Comparison of ENCODE assay signal across 8 cellular contexts in the genomic region with DNA sequence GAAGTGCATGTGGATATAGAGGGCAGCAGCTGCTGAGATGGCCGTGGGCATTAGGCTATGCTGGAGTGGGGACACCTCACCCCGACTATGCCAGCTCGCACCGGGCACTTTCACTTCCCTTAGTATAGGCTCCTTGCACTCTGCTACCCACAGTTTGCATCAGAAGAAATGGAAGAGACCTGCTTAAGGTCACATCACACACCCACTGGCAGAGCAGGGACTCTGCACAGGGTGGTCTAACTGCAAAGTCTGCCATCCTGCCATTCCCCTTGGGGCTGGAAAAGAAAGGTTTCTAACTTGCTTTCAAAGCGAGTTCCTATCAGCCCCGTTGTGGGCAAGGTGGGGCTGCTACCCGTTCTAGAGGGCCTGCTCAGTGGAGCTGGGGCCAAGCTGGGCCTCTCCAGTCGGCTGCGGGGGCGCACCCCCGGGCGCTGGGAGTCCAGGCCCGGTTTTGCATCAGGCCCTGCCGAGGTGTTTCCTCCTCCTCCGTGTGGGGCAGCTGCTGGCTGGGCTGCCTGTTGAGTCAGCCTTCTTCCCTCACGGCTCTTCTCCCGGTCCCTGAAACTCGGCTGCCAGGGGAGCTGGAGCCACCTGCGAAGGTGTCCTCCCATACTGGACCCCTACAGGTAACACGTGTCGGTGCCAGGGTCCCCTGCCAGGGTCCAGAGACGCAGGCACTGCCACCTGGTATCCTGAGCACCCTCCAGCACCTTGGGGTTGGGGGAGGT. TPM values are rescaled to one million over a fixed set of nuclear protein-coding genes. Genes with fewer than 3 reads are reported as not detected.
DNase-seq lines count a peak whose midpoint lies in the region; ATAC-seq and TF ChIP-seq lines count a peak whose summit lies in the region.

A gene with protein sequence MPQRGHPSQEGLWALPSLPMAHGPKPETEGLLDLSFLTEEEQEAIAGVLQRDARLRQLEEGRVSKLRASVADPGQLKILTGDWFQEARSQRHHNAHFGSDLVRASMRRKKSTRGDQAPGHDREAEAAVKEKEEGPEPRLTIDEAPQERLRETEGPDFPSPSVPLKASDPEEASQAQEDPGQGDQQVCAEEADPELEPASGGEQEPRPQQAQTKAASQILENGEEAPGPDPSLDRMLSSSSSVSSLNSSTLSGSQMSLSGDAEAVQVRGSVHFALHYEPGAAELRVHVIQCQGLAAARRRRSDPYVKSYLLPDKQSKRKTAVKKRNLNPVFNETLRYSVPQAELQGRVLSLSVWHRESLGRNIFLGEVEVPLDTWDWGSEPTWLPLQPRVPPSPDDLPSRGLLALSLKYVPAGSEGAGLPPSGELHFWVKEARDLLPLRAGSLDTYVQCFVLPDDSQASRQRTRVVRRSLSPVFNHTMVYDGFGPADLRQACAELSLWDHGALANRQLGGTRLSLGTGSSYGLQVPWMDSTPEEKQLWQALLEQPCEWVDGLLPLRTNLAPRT (plus strand): TSS at position 498 of the 728 bp plus-strand sequence. CDS start 3,313 bp downstream, outside the sequence.

- peaks cover 5 to 33% (median 24%) of the 10 kb centered on the region in 4 donors for H3K4me1 ChIP-seq in upper lobe of left lung

- peaks cover 59% of the 10 kb centered on the region for H3K4me1 Mint-ChIP-seq in activated CD4-positive, alpha-beta T cell treated with anti-CD3 and anti-CD28 coated beads, Interleukin-2, amount 10 ng/mL, durations not matched to agents 24 days and 14 days
- peaks cover 32% of the 10 kb centered on the region for H3K4me1 Mint-ChIP-seq in mesothelial cell of epicardium

- H3K9me3 ChIP-seq in upper lobe of left lung, result no peaks in the 10 kb centered on the region

- H3K27me3 ChIP-seq in GM06990 (replicated peaks; ENCODE audit: control insufficient read depth, insufficient read depth, low read length), result no peaks in the 10 kb centered on the region
- H3K27me3 ChIP-seq in upper lobe of left lung, result no peaks in the 10 kb centered on the region

- no peaks in the 10 kb centered on the region for H3K27me3 Mint-ChIP-seq in activated CD4-positive, alpha-beta T cell treated with anti-CD3 and anti-CD28 coated beads, Interleukin-2, amount 10 ng/mL, durations not matched to agents 24 days and 14 days
- no peaks in the 10 kb centered on the region for H3K27me3 Mint-ChIP-seq in mesothelial cell of epicardium (ENCODE audit: low read depth)

- peak; percentile 42 for ATAC-seq in HG02884 (IDR thresholded peaks at IDR 0.05; ENCODE audit: unreplicated experiment)
- peak; percentile 65 to 84 for ATAC-seq in upper lobe of left lung (ENCODE audit: low FRiP score in 2 of 2)
- ATAC-seq in GM19455 (IDR thresholded peaks at IDR 0.05; ENCODE audit: unreplicated experiment), result no peak

- H3K36me3 ChIP-seq in GM06990 (ENCODE audit: control insufficient read depth, insufficient read depth, low read length) (peaks cover 3% of the 10 kb centered on the region), upper lobe of left lung (peaks cover 0 to 11% (median 5%) of the 10 kb centered on the region in 4 donors)

- DNase-seq in GM06990 (ENCODE audit: extremely low read depth, insufficient read length) (peak; percentile 84), NCI-H69 (lab: John Stamatoyannopoulos, UW) (peak; percentile 82), ecto neural progenitor cell (ENCODE audit: low spot score) (peak; percentile 78), mesothelial cell of epicardium (ENCODE audit: low spot score in 2 of 2, unreplicated experiment in 2 of 2) (no peak), upper lobe of left lung (peak; percentile 80 to 90)
- DNase-seq in activated CD4-positive, alpha-beta T cell treated with anti-CD3 and anti-CD28 coated beads, Interleukin-2, amount 10 ng/mL, durations not matched to agents 24 days and 14 days, result peak; percentile 90

- peak in 1 of 4 donors; percentile 46 for TF ChIP-seq POLR2A in upper lobe of left lung (IDR thresholded peaks at IDR 0.05)

- H3K27ac Mint-ChIP-seq in activated CD4-positive, alpha-beta T cell treated with anti-CD3 and anti-CD28 coated beads, Interleukin-2, amount 10 ng/mL, durations not matched to agents 24 days and 14 days, result peak within 1 kb of the TSS; percentile 87
- peak within 1 kb of the TSS; percentile 80 for H3K27ac Mint-ChIP-seq in mesothelial cell of epicardium

- no peaks in the 10 kb centered on the region for H3K9me3 Mint-ChIP-seq in activated CD4-positive, alpha-beta T cell treated with anti-CD3 and anti-CD28 coated beads, Interleukin-2, amount 10 ng/mL, durations not matched to agents 24 days and 14 days
- H3K9me3 Mint-ChIP-seq in mesothelial cell of epicardium, result no peaks in the 10 kb centered on the region

- TF ChIP-seq CTCF in GM06990 (IDR thresholded peaks at IDR 0.05; ENCODE audit: insufficient read depth, low read length, poor library complexity, severe bottlenecking) (no peak), mesothelial cell of epicardium (IDR thresholded peaks at IDR 0.05; ENCODE audit: unreplicated experiment) (no peak), upper lobe of left lung (IDR thresholded peaks at IDR 0.05) (no peak)

- TF ChIP-seq EP300 in upper lobe of left lung (IDR thresholded peaks at IDR 0.05), result no peak

- peaks cover 18% of the 10 kb centered on the region for H3K36me3 Mint-ChIP-seq in activated CD4-positive, alpha-beta T cell treated with anti-CD3 and anti-CD28 coated beads, Interleukin-2, amount 10 ng/mL, durations not matched to agents 24 days and 14 days (ENCODE audit: low read depth)
- H3K36me3 Mint-ChIP-seq in mesothelial cell of epicardium, result peaks cover 7% of the 10 kb centered on the region

- H3K4me3 Mint-ChIP-seq in activated CD4-positive, alpha-beta T cell treated with anti-CD3 and anti-CD28 coated beads, Interleukin-2, amount 10 ng/mL, durations not matched to agents 24 days and 14 days, result peak within 1 kb of the TSS; percentile 86
- peak within 1 kb of the TSS; percentile 73 for H3K4me3 Mint-ChIP-seq in mesothelial cell of epicardium

- intact Hi-C loops in activated CD4-positive, alpha-beta T cell treated with anti-CD3 and anti-CD28 coated beads, Interleukin-2, amount 10 ng/mL, durations not matched to agents 24 days and 14 days (cut with micrococcal nuclease), result loop anchor here (1.0 kb wide), 2 partner anchors 8 to 19 kb away; partner anchors contain the start of gene TMEM222

- H3K4me3 ChIP-seq in GM06990 (replicated peaks; ENCODE audit: low read depth, low read length) (peak within 1 kb of the TSS; percentile 76), upper lobe of left lung (peak within 1 kb of the TSS; percentile 35 to 57 (median 47))

- peak within 1 kb of the TSS; percentile 68 to 91 (median 89) for H3K27ac ChIP-seq in upper lobe of left lung

- 24 to 26% methylated on average over 3 to 17 of the region's 22 CpGs for WGBS in upper lobe of left lung, 2 donors

RNA-seq across cellular contexts. Expression of the gene that starts here (rescaled TPM):
- 29.7 and 29.8 TPM in 2 replicates for total RNA-seq in activated CD4-positive, alpha-beta T cell treated with anti-CD3 and anti-CD28 coated beads, Interleukin-2, amount 10 ng/mL, durations not matched to agents 24 days and 14 days
- total RNA-seq in mesothelial cell of epicardium (41.0 to 42.8 TPM (median 42.2 TPM) in 3 replicates), upper lobe of left lung (10 to 100 TPM; 28.7 to 74.4 (median 44.1) TPM)

Comparison
In these comparisons a context has a peak if more than half of its experiments do, and no peak if none do; other contexts are left out.
1. DNase-seq: peak in GM06990 (single experiment), NCI-H69 (single experiment), activated CD4-positive, alpha-beta T cell treated with anti-CD3 and anti-CD28 coated beads, Interleukin-2, amount 10 ng/mL, durations not matched to agents 24 days and 14 days (single experiment), ecto neural progenitor cell (single experiment) and upper lobe of left lung (2 of 2); none in mesothelial cell of epicardium (0 of 2).